In the genomic region with DNA sequence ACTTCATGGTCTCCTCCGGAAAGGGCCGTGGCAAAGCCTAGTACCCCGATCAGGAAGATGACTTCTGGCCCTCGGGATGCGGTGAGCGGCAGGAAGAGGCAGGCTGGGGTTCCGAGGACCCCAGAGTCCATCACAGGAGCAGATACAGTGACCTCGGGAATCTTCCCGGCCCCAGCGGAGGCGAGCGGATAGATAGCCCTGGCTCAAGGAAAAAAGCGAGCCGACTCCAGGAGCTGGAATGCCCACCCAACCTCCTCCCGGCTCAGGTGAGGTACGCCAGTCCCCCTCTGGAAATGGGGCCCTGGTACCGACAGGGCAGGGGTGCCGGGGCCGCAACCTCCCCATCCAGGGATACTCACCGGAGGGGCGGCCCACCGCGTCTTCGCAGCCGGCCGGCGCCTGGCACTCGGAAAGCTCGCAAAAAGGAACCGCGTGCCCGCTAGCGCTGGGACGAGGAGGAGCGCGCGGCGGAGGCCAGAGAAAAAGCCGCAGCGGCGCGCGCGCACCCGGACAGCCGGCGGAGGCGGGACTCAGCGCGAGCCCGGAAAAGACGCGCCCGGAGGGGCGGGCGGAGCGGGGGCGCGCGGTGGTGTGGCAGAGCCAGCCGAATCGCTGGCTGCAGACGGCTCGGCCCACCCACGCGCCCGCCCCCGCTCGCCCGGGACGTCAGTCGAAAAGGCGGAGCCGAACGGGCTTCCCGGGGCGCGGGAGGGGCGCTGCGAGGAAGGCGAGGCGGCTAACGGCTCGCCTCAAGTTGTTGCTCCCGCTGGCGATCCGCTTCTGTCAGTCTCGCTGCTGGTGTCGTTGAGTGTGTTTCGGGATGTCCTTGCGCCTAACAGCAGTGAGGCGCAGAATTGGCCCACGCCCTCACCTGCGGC, we compare ENCODE assay signal across 8 cellular contexts. TPM values are rescaled to one million over a fixed set of nuclear protein-coding genes. Genes with fewer than 3 reads are reported as not detected.
DNase-seq lines count a peak whose midpoint lies in the region; ATAC-seq and TF ChIP-seq lines count a peak whose summit lies in the region.

Gene ACSL4 (minus strand): TSS at position 478 of the 878 bp plus-strand sequence. CDS start 49,894 bp downstream, outside the sequence.

- BruUV-seq in A673 (replicated peaks; lab: Mats Ljungman, UMichigan) = no TSS peak

- DNase-seq in A673 (ENCODE audit: low spot score) (peak; percentile 90), NCI-H345 treated with DMSO at 0.1 percent for 48 hours (lab: John Stamatoyannopoulos, UW; ENCODE audit: unreplicated experiment) (peak; percentile 76), cardiac fibroblast (ENCODE audit: low read depth in 2 of 2) (peak; percentile 78 to 91), inferior parietal cortex (ENCODE audit: extremely low spot score) (peak; percentile 74), spleen (peak; percentile 97)
- peak; percentile 69 to 79 (median 73) for DNase-seq in activated CD4-positive, CD25-positive, alpha-beta regulatory T cell (lab: John Stamatoyannopoulos, UW)

- WGBS in spleen, 5 donors = 0 to 60% (median 1%) methylated on average over 6 to 94 of the region's 94 CpGs

- H3K36me3 ChIP-seq in A673 (ENCODE audit: insufficient read depth, low read length, poor library complexity, severe bottlenecking) (no peaks in the 10 kb centered on the region), spleen (no peaks in the 10 kb centered on the region)

- POLR2A ChIA-PET in A673 (lab: Charles Lee; ENCODE audit: low non-redundant PET) = no interaction called here

- TF ChIP-seq POLR2A in spleen (IDR thresholded peaks at IDR 0.05) = peak in 1 of 3 donors; percentile 40

- peak; percentile 88 for ATAC-seq in GM18868 (IDR thresholded peaks at IDR 0.05; ENCODE audit: unreplicated experiment)
- peak; percentile 84 for ATAC-seq in HG03135 (IDR thresholded peaks at IDR 0.05; ENCODE audit: unreplicated experiment)

- no peaks in the 10 kb centered on the region for H3K27me3 ChIP-seq in A673 (replicated peaks; ENCODE audit: insufficient read depth, low read depth, low read length, poor library complexity)
- H3K27me3 ChIP-seq in spleen (replicated peaks in 1 of 7) = peaks cover 0 to 7% (median 0%) of the 10 kb centered on the region in 7 donors

- H3K4me3 ChIP-seq in A673 (ENCODE audit: low read depth, low read length, poor library complexity, severe bottlenecking) = peak within 1 kb of the TSS; percentile 73
- peak within 1 kb of the TSS; percentile 83 to 84 for H3K4me3 ChIP-seq in cardiac fibroblast (replicated peaks in 1 of 2; ENCODE audit: low read depth in 2 of 2, low read length in 2 of 2)
- peak within 1 kb of the TSS; percentile 46 to 83 (median 59) for H3K4me3 ChIP-seq in spleen

- intact Hi-C loops in A673 (cut with micrococcal nuclease; ENCODE audit: unreplicated experiment) (loop anchor here (5.0 kb wide), 1 partner anchor 124 kb away; no protein-coding TSS in a partner anchor), spleen (cut with DNase I; ENCODE audit: low total_unique reads) (no loop called here)

- CTCF ChIA-PET in A673 (lab: Charles Lee) = interaction anchor here (1.5 kb wide), 1 partner anchor 124 kb away, joined by 5 read pairs; no protein-coding TSS in a partner anchor

- H3K4me1 ChIP-seq in A673 (ENCODE audit: insufficient read depth, low read length, poor library complexity, severe bottlenecking) (peaks cover 10% of the 10 kb centered on the region), spleen (peaks cover 0 to 50% (median 21%) of the 10 kb centered on the region in 6 donors)

- TF ChIP-seq CTCF in A673 (conservative IDR thresholded peaks at IDR 0.05; ENCODE audit: low read depth, low read length) (no peak), cardiac fibroblast (IDR thresholded peaks at IDR 0.05; ENCODE audit: low read depth, low read length) (no peak), spleen (IDR thresholded peaks at IDR 0.05 in 8 of 11, conservative IDR thresholded peaks at IDR 0.05 in 3 of 11) (peak in 1 of 11 experiments; percentile 6)

- H3K9me3 ChIP-seq in A673 (ENCODE audit: low read depth, low read length, poor library complexity, severe bottlenecking) (no peaks in the 10 kb centered on the region), spleen (no peaks in the 10 kb centered on the region)

- H3K27ac ChIP-seq in A673 (ENCODE audit: low read depth, low read length, poor library complexity, severe bottlenecking) = peak within 1 kb of the TSS; percentile 81
- peak within 1 kb of the TSS; percentile 76 to 96 (median 90) for H3K27ac ChIP-seq in spleen

RNA-seq across cellular contexts. Expression of gene ACSL4, which starts in this region (rescaled TPM):
- 48.3 and 59.7 TPM in 2 replicates for total RNA-seq in A673 (2021)
- total RNA-seq in spleen = 100 to 1,000 TPM in 1 of 7 donors, 10 to 100 TPM in 6; 47.3 to 109 (median 54.8) TPM
- polyA plus RNA-seq in spleen = 10 to 100 TPM; 10.8 to 16.3 (median 11.6) TPM

Comparison
In these comparisons a context has a peak if more than half of its experiments do, and no peak if none do; other contexts are left out.
1. Peak in every context shown above with its lines: DNase-seq, ATAC-seq, H3K4me3 ChIP-seq and H3K27ac ChIP-seq.